Comparison of ENCODE assay signal across 9 cellular contexts in the genomic region with DNA sequence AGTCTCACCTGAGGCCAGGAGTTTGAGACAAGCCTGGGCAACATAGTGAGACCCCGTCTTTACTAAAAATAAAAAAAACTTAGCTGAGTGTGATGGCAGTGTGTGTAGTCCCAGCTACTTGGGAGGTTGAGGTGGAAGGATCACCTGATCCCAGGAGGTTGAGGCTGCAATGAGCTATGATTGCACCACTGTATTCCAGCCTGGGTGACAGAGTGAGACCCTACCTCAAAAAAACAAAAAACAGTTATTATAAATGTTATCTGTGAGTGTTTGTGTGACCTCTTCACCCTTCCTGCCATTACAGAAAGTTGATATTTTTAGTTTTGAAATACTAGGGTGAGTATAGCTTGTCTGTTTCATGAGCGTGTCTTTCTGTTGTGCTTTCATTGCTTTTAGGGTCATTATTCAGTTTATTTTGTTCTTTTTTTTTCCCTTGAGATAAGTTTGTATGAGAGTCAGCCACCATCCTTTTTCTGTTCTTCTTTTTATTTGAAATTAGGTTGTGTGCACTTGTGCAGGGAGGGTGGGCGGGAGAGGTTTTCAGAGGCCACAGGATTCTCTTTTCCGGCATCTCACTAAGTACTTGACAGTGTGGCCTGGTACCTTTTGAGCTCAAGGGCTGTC. TPM values are rescaled to one million over a fixed set of nuclear protein-coding genes. Genes with fewer than 3 reads are reported as not detected.
DNase-seq lines count a peak whose midpoint lies in the region; ATAC-seq lines count a peak whose summit lies in the region.
"Had no signal": no experiment of that assay in that cellular context is flagged by ENCODE, and none has a peak within 500 bp of the region (broad histone marks: within the 10 kb centered on the region; RNA-seq: fewer than 3 reads in every experiment).

No MANE protein-coding gene starts in this region.

- H3K79me2 ChIP-seq in trophoblast cell (ENCODE audit: control insufficient read depth, insufficient read depth, low read length, poor library complexity): peaks cover 30% of the 10 kb centered on the region

- H4K8ac ChIP-seq in trophoblast cell (ENCODE audit: low read depth, low read length): no peak overlapping the region

- H2AK5ac ChIP-seq in trophoblast cell (ENCODE audit: low read length): peak overlapping the region; percentile 27

- H2BK12ac ChIP-seq in trophoblast cell (ENCODE audit: low read length): peak overlapping the region; percentile 31

- H3K4me1 ChIP-seq in trophoblast cell (ENCODE audit: control insufficient read depth in 1 of 2, insufficient read depth in 2 of 2, low read length in 2 of 2): peaks cover 28 to 33% of the 10 kb centered on the region in 2 experiments

- H2AFZ ChIP-seq in trophoblast cell (ENCODE audit: insufficient read depth, low read length, poor library complexity): peak overlapping the region; percentile 17

- peak overlapping the region; percentile 74 for H2BK120ac ChIP-seq in trophoblast cell (ENCODE audit: insufficient read depth, low read length, poor library complexity)

- no CpG with 5 or more reads among the region's 4 CpGs for WGBS in trophoblast cell (ENCODE audit: extremely low coverage, insufficient coverage, insufficient read length)

- H3K27me3 ChIP-seq in trophoblast cell (ENCODE audit: insufficient read depth, low read length): no peaks in the 10 kb centered on the region

- no peak overlapping the region for H3K18ac ChIP-seq in trophoblast cell (ENCODE audit: low read length)

- H3K36me3 ChIP-seq in trophoblast cell (ENCODE audit: control insufficient read depth in 1 of 2, insufficient read depth in 2 of 2, low read length in 2 of 2): peaks cover 3 to 4% of the 10 kb centered on the region in 2 experiments

- H3K14ac ChIP-seq in trophoblast cell (ENCODE audit: low read length): no peak overlapping the region

- H3K23ac ChIP-seq in trophoblast cell (ENCODE audit: low read length): no peak overlapping the region

- peak overlapping the region; percentile 70 for H4K91ac ChIP-seq in trophoblast cell (ENCODE audit: low read depth, low read length)

- H3K4me3 ChIP-seq in trophoblast cell (ENCODE audit: low read depth, low read length): no peak overlapping the region

- peak overlapping the region; percentile 97 for H3K4ac ChIP-seq in trophoblast cell (ENCODE audit: low read depth, low read length)

- DNase-seq in trophoblast cell: no peak
- no peak for DNase-seq in HUDEP-2 (lab: John Stamatoyannopoulos, UW; ENCODE audit: unreplicated experiment in 76 of 76)
- no peak for DNase-seq in stimulated activated naive CD4-positive, alpha-beta T cell treated with Interleukin-2 at 50 U/mL for 16 hours (lab: John Stamatoyannopoulos, UW)
- DNase-seq in Right ventricle myocardium superior: no peak
- DNase-seq: activated T-cell treated with anti-CD3 and anti-CD28 coated beads for 4 hours, substantia nigra had no signal

- intact Hi-C loops in Right ventricle myocardium superior (cut with DNase I): no loop called here

- H3K9me3 ChIP-seq in trophoblast cell (ENCODE audit: insufficient read depth, low read depth, low read length): no peaks in the 10 kb centered on the region

- H3K9ac ChIP-seq in trophoblast cell (ENCODE audit: low read length): no peak overlapping the region

- ATAC-seq in GM18907 (IDR thresholded peaks at IDR 0.05; ENCODE audit: unreplicated experiment) (peak; percentile 57), GM21737 (IDR thresholded peaks at IDR 0.05; ENCODE audit: unreplicated experiment) (peak; percentile 62), HG03354 (IDR thresholded peaks at IDR 0.05; ENCODE audit: poor library complexity, severe bottlenecking, unreplicated experiment) (peak; percentile 62), Right ventricle myocardium superior (ENCODE audit: poor library complexity) (no peak)

- H4K12ac ChIP-seq in trophoblast cell (ENCODE audit: low read depth, low read length): no peak overlapping the region

- H3K79me1 ChIP-seq in trophoblast cell (ENCODE audit: low read length): peaks cover 27% of the 10 kb centered on the region

- peak overlapping the region; percentile 48 for H3K4me2 ChIP-seq in trophoblast cell (ENCODE audit: low read length)

- H2BK5ac ChIP-seq in trophoblast cell (ENCODE audit: low read depth, low read length, poor library complexity): peak overlapping the region; percentile 61

- peak overlapping the region; percentile 58 for H3K27ac ChIP-seq in trophoblast cell (ENCODE audit: low read depth, low read length)

RNA-seq across cellular contexts. Expression of gene CDYL, which starts 26.2 kb away (rescaled TPM):
- 136 and 138 TPM in 2 replicates for polyA plus RNA-seq in trophoblast cell (2013)
- total RNA-seq in Right ventricle myocardium superior: 27.2 TPM
